In the genomic region with DNA sequence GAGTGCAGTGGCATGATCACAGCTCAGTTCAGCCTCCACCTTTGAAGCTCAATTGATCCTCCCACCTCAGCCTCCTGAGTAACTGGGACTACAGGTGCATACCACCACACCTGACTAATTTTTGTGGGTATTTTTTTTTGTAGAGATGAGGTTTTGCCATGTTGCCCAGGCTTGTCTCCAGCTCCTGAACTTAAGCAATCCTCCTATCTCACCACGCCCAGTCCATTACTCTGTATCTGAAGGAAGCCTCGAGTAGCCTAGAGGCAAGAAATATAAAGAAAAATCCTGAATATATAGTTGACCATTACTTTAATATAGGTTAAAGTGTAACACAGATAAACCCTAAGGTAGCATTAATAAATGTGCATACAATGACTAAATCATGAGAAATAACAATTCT, we compare ENCODE assay signal across 17 cellular contexts.
A peak's percentile ranks its signal among the peaks of the same experiment; 100 is the strongest.
DNase-seq lines count a peak whose midpoint lies in the region; ATAC-seq and TF ChIP-seq lines count a peak whose summit lies in the region.
"Had no signal": no experiment of that assay in that cellular context is flagged by ENCODE, and none has a peak within 500 bp of the region (broad histone marks: within the 10 kb centered on the region; RNA-seq: fewer than 3 reads in every experiment).

No MANE protein-coding gene starts in this region.

- no peaks in the 10 kb centered on the region for H3K4me1 ChIP-seq in osteoblast (ENCODE audit: insufficient read depth, low read length)
- no peaks in the 10 kb centered on the region for H3K4me1 ChIP-seq in heart left ventricle
- H3K4me1 ChIP-seq: A549 had no signal

- H4K20me1 ChIP-seq in osteoblast (ENCODE audit: insufficient read depth, low read length), result no peaks in the 10 kb centered on the region

- H3K36me3 ChIP-seq in osteoblast (ENCODE audit: insufficient read depth, low read length), result no peaks in the 10 kb centered on the region
- no peaks in the 10 kb centered on the region for H3K36me3 ChIP-seq in heart left ventricle

- no peak for TF ChIP-seq POLR2A in heart left ventricle (IDR thresholded peaks at IDR 0.05)

- H2AFZ ChIP-seq in osteoblast (ENCODE audit: low read length), result no peak overlapping the region

- TF ChIP-seq CTCF in epithelial cell of esophagus (IDR thresholded peaks at IDR 0.05; ENCODE audit: insufficient read depth, low read depth, low read length, missing control alignments) (no peak), osteoblast (IDR thresholded peaks at IDR 0.05; ENCODE audit: extremely low read depth, low read depth, low read length) (no peak), heart left ventricle (IDR thresholded peaks at IDR 0.05) (no peak)

- H3K4me2 ChIP-seq in osteoblast (ENCODE audit: insufficient read depth, low read length), result no peak overlapping the region
- H3K4me2 ChIP-seq: A549 had no signal

- intact Hi-C loops in heart left ventricle (cut with DNase I), result no loop called here

- DNase-seq in NCI-H146 (lab: John Stamatoyannopoulos, UW) (peak; percentile 66), NCI-H146 treated with DMSO at 0.1 percent for 48 hours (lab: John Stamatoyannopoulos, UW; ENCODE audit: unreplicated experiment) (no peak), NCI-H69 (lab: John Stamatoyannopoulos, UW) (peak; percentile 50), epithelial cell of esophagus (ENCODE audit: low read depth) (peak; percentile 85), osteoblast (ENCODE audit: insufficient read length, low spot score, missing footprints) (peak; percentile 58), heart left ventricle (no peak)
- DNase-seq: AML-193; CD4-positive, alpha-beta memory T cell; DMS79; GDM1; GOT3; H7; IMR-90 had no signal

- ATAC-seq in GM21381 (IDR thresholded peaks at IDR 0.05; ENCODE audit: unreplicated experiment), result no peak
- ATAC-seq in heart left ventricle, result no peak
- ATAC-seq: A549 had no signal

- H3K27me3 ChIP-seq in osteoblast (ENCODE audit: insufficient read depth, low read length), result no peaks in the 10 kb centered on the region
- H3K27me3 ChIP-seq in heart left ventricle, result no peaks in the 10 kb centered on the region

- no peaks in the 10 kb centered on the region for H3K79me2 ChIP-seq in osteoblast (ENCODE audit: insufficient read depth, low read length)

- H3K9me3 ChIP-seq in osteoblast (ENCODE audit: low read depth, low read length), result no peaks in the 10 kb centered on the region
- no peaks in the 10 kb centered on the region for H3K9me3 ChIP-seq in heart left ventricle
- H3K9me3 ChIP-seq: A549 had no signal

- WGBS in heart left ventricle, 4 donors, result 82 to 91% (median 88%) methylated on average over 2 of the region's 2 CpGs

- H3K27ac ChIP-seq in osteoblast (ENCODE audit: low read depth, low read length) (no peak overlapping the region), heart left ventricle (no peak overlapping the region)
- H3K27ac ChIP-seq: 22Rv1, A549, C4-2B had no signal

- no peak overlapping the region for H3K4me3 ChIP-seq in epithelial cell of esophagus (ENCODE audit: low read length)
- no peak overlapping the region for H3K4me3 ChIP-seq in osteoblast (ENCODE audit: insufficient read depth, low read length)
- H3K4me3 ChIP-seq in heart left ventricle, result no peak overlapping the region
- H3K4me3 ChIP-seq: A549 had no signal

Comparison
In these comparisons a context has a peak if more than half of its experiments do, and no peak if none do; other contexts are left out.
1. DNase-seq: peak in NCI-H146 (single experiment), NCI-H69 (single experiment), epithelial cell of esophagus (single experiment) and osteoblast (single experiment); none in NCI-H146 treated with DMSO at 0.1 percent for 48 hours (single experiment) and heart left ventricle (0 of 5).